Comparison of ENCODE assay signal across 8 cellular contexts in genomic region chr1:159015440-159015909, GRCh38. TPM values are rescaled to one million over a fixed set of nuclear protein-coding genes. Genes with fewer than 3 reads are reported as not detected.
DNase-seq lines count a peak whose midpoint lies in the region; ATAC-seq, FAIRE-seq and TF ChIP-seq lines count a peak whose summit lies in the region.

No MANE protein-coding gene starts in this region.

- DNase-seq in AG04449 (ENCODE audit: low read depth, low spot score) (peak; percentile 51), SW 1271 (lab: John Stamatoyannopoulos, UW) (peak; percentile 55 to 77), ascending aorta (ENCODE audit: low spot score in 2 of 2) (peak; percentile 30 to 84), keratinocyte (ENCODE audit: low read depth, low spot score) (no peak), NCI-H1694 treated with DMSO at 0.1 percent for 48 hours (lab: John Stamatoyannopoulos, UW) (no peak)
- peak; percentile 49 for DNase-seq in stimulated activated CD8-positive, alpha-beta memory T cell treated with anti-CD3 and anti-CD28 coated beads, Interleukin-12 subunit alpha, Interleukin-12 subunit beta, amount 100 ng/mL, for 4 hours (ENCODE audit: low read depth)

- H3K36me3 ChIP-seq in ascending aorta (peaks cover 20 to 42% of the 10 kb centered on the region in 2 donors), keratinocyte (ENCODE audit: control insufficient read depth in 2 of 2, extremely low read depth in 1 of 2, insufficient read depth in 2 of 2, low read length in 2 of 2) (peaks cover 12 to 49% of the 10 kb centered on the region in 2 experiments)

- H3K9me3 ChIP-seq in ascending aorta, result no peaks in the 10 kb centered on the region
- peaks cover 2% of the 10 kb centered on the region for H3K9me3 ChIP-seq in keratinocyte (ENCODE audit: control insufficient read depth, low read depth, low read length)

- H3K27ac ChIP-seq in ascending aorta (peak overlapping the region; percentile 22 to 36), keratinocyte (ENCODE audit: control insufficient read depth, insufficient read depth, low read length) (peak overlapping the region; percentile 56)

- POLR2A ChIA-PET in AG04449 (lab: Yijun Ruan, JAX), result no interaction called here

- H3K4me1 ChIP-seq in ascending aorta (peaks cover 0 to 2% of the 10 kb centered on the region in 2 donors), keratinocyte (ENCODE audit: control insufficient read depth, extremely low read depth, insufficient read depth, low read length) (peaks cover 31% of the 10 kb centered on the region)

- H3K79me2 ChIP-seq in keratinocyte (ENCODE audit: control insufficient read depth, insufficient read depth, low read length), result peaks cover 71% of the 10 kb centered on the region

- ATAC-seq in GM19035 (IDR thresholded peaks at IDR 0.05; ENCODE audit: unreplicated experiment) (peak; percentile 93), HG03175 (IDR thresholded peaks at IDR 0.05; ENCODE audit: unreplicated experiment) (peak; percentile 95)

- peak overlapping the region; percentile 0 for H3K9ac ChIP-seq in keratinocyte (ENCODE audit: control insufficient read depth, extremely low read depth, insufficient read depth, low read length)

- H3K4me2 ChIP-seq in keratinocyte (ENCODE audit: control insufficient read depth, extremely low read depth, insufficient read depth, low read depth, low read length), result peak overlapping the region; percentile 1

- H3K27me3 ChIP-seq in ascending aorta, result no peaks in the 10 kb centered on the region
- H3K27me3 ChIP-seq in keratinocyte (ENCODE audit: control insufficient read depth, extremely low read depth, insufficient read depth, low read length), result no peaks in the 10 kb centered on the region

- TF ChIP-seq CTCF in AG04449 (IDR thresholded peaks at IDR 0.05; ENCODE audit: insufficient read depth, low read length, missing control alignments) (no peak), ascending aorta (IDR thresholded peaks at IDR 0.05) (no peak), keratinocyte (optimal IDR thresholded peaks at IDR 0.05 in 1 of 3, IDR thresholded peaks at IDR 0.05 in 1 of 3, conservative IDR thresholded peaks at IDR 0.05 in 1 of 3; ENCODE audit: extremely low read depth in 1 of 3, insufficient read depth in 2 of 3, low read length in 3 of 3) (no peak)

- CTCF ChIA-PET in AG04449 (lab: Yijun Ruan, JAX), result interaction anchor here (2.2 kb wide), 1 partner anchor 17 kb away, joined by 6 read pairs; no protein-coding TSS in a partner anchor

- H2AFZ ChIP-seq in keratinocyte (ENCODE audit: control insufficient read depth, low read length), result no peak overlapping the region

- FAIRE-seq in keratinocyte (lab: Jason Lieb, UNC), result peak; percentile 99

- intact Hi-C loops in ascending aorta (cut with DNase I), result no loop called here

- dilution Hi-C loops in keratinocyte (cut with MboI; ENCODE audit: extremely low pct_ligation_motif_present, low sequenced_read_pairs), result no loop called here

- no peaks in the 10 kb centered on the region for H4K20me1 ChIP-seq in keratinocyte (ENCODE audit: control insufficient read depth, extremely low read depth, insufficient read depth, low read length)

- H3K9me1 ChIP-seq in keratinocyte (ENCODE audit: control insufficient read depth, extremely low read depth, insufficient read depth, low read length), result no peaks in the 10 kb centered on the region

- H3K4me3 ChIP-seq in AG04449 (ENCODE audit: low read depth, low read length), result no peak overlapping the region
- no peak overlapping the region for H3K4me3 ChIP-seq in ascending aorta
- H3K4me3 ChIP-seq in keratinocyte (ENCODE audit: control insufficient read depth in 2 of 3, extremely low read depth in 1 of 3, insufficient read depth in 2 of 3, low read depth in 1 of 3, low read length in 3 of 3), result no peak overlapping the region

RNA-seq across cellular contexts. Expression of gene IFI16, which starts 5.8 kb away (rescaled TPM):
- 61.2 TPM for total RNA-seq in ascending aorta
- polyA plus RNA-seq in keratinocyte, result 118 to 193 TPM (median 145 TPM) in 3 replicates
- 116 TPM for polyA plus RNA-seq in keratinocyte (2011; ENCODE audit: low read depth)
- polyA plus RNA-seq in keratinocyte (2011; cell fraction: cytosol; rRNA removed), result 88.8 and 155 TPM in 2 replicates
- 155 and 191 TPM in 2 replicates for polyA plus RNA-seq in keratinocyte (2011; cell fraction: nucleus; rRNA removed)
- 69.6 and 121 TPM in 2 replicates for polyA plus RNA-seq in keratinocyte (2012; ENCODE audit: low replicate concordance)
- 42.0 to 91.5 TPM (median 56.9 TPM) in 3 replicates for polyA minus RNA-seq in keratinocyte
- polyA minus RNA-seq in keratinocyte (2011; cell fraction: cytosol; rRNA and poly(A)+ RNA removed), result 53.3 TPM
- polyA minus RNA-seq in keratinocyte (2011; cell fraction: nucleus; rRNA and poly(A)+ RNA removed), result 56.6 and 94.6 TPM in 2 replicates

Comparison
In these comparisons a context has a peak if more than half of its experiments do, and no peak if none do; other contexts are left out.
1. DNase-seq: peak in AG04449 (single experiment), SW 1271 (2 of 2), ascending aorta (2 of 2) and stimulated activated CD8-positive, alpha-beta memory T cell treated with anti-CD3 and anti-CD28 coated beads, Interleukin-12 subunit alpha, Interleukin-12 subunit beta, amount 100 ng/mL, for 4 hours (single experiment); none in keratinocyte (single experiment) and NCI-H1694 treated with DMSO at 0.1 percent for 48 hours (single experiment).